ENCODE assay signal across 1 cellular context in the genomic region with DNA sequence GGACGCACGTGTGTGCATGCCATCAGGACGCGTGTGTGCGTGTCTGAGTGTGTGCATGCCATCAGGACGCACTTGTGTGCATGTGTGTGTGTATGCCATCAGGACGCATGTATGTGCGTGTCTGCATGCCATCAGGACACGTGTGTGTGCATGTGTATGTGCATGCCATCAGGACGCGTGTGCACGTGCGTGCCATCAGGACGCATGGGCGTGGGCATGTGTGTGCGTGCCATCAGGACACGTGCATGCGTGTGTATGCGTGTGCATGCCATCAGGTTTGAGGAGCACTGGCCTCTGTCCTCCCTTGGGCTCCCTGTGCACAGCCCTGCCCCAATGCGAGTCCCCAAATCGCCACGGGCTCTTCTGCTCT.
A peak's percentile ranks its signal among the peaks of the same experiment; 100 is the strongest.
TF ChIP-seq lines count a peak whose summit lies in the region.

No MANE protein-coding gene starts in this region.

TF ChIP-seq in H1, 55 proteins besides CTCF, POLR2A, EP300 and RAD21:
- TF ChIP-seq KDM4A (IDR thresholded peaks at IDR 0.05; ENCODE audit: low read depth, low read length, severe bottlenecking) = no peak
- TF ChIP-seq POLR2AphosphoS5 (IDR thresholded peaks at IDR 0.05; ENCODE audit: low read depth, low read length) = 0 out of 2 replicates have a peak, but pooled peaks have one; percentile 50
TF ChIP-seq in H1: peak in this region for 1.
